Comparison of ENCODE assay signal across 1 cellular context in the genomic region with DNA sequence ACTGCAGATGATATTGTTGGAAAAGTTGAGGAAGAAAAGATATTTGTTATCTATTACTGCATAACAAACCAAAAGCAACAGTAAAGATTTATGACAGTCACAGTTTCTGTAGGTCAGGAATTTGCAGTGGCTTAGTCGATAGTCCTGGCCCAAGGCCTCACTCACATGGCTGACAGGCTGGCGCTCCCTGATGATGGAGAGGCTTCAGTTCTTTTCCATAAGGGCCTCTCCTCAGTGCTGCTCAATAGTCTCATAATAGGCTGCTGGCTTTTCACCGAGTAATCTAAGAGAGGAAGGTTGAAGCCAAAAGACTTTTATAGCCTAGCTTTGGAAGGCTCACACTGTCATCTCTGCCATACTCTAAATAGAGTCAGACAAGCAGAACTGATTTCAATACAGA.
TF ChIP-seq lines count a peak whose summit lies in the region.

No MANE protein-coding gene starts in this region.

TF ChIP-seq in HepG2, 621 proteins besides CTCF, POLR2A, EP300 and RAD21:
- TF ChIP-seq ZMYM2 (CRISPR knock-in tag; IDR thresholded peaks at IDR 0.05), result no peak
- TF ChIP-seq ZFAT (CRISPR knock-in tag; conservative IDR thresholded peaks at IDR 0.05), result no peak
- TF ChIP-seq, protein P1, sequence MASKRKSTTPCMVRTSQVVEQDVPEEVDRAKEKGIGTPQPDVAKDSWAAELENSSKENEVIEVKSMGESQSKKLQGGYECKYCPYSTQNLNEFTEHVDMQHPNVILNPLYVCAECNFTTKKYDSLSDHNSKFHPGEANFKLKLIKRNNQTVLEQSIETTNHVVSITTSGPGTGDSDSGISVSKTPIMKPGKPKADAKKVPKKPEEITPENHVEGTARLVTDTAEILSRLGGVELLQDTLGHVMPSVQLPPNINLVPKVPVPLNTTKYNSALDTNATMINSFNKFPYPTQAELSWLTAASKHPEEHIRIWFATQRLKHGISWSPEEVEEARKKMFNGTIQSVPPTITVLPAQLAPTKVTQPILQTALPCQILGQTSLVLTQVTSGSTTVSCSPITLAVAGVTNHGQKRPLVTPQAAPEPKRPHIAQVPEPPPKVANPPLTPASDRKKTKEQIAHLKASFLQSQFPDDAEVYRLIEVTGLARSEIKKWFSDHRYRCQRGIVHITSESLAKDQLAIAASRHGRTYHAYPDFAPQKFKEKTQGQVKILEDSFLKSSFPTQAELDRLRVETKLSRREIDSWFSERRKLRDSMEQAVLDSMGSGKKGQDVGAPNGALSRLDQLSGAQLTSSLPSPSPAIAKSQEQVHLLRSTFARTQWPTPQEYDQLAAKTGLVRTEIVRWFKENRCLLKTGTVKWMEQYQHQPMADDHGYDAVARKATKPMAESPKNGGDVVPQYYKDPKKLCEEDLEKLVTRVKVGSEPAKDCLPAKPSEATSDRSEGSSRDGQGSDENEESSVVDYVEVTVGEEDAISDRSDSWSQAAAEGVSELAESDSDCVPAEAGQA (IDR thresholded peaks at IDR 0.05; ENCODE audit: low read depth), result no peak
- TF ChIP-seq, protein P1 (CRISPR knock-in tag; IDR thresholded peaks at IDR 0.05; ENCODE audit: borderline replicate concordance), result no peak
- no peak for TF ChIP-seq PITX1 (CRISPR knock-in tag; IDR thresholded peaks at IDR 0.05)
- no peak for TF ChIP-seq ZSCAN25 (CRISPR knock-in tag; IDR thresholded peaks at IDR 0.05)
- TF ChIP-seq, protein P2, sequence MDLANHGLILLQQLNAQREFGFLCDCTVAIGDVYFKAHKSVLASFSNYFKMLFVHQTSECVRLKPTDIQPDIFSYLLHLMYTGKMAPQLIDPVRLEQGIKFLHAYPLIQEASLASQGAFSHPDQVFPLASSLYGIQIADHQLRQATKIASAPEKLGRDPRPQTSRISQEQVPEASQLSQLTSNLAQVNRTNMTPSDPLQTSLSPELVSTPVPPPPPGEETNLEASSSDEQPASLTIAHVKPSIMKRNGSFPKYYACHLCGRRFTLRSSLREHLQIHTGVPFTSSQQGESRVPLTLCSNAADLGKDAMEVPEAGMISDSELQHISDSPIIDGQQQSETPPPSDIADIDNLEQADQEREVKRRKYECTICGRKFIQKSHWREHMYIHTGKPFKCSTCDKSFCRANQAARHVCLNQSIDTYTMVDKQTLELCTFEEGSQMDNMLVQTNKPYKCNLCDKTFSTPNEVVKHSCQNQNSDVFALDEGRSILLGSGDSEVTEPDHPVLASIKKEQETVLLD (CRISPR knock-in tag; IDR thresholded peaks at IDR 0.05; ENCODE audit: low read depth), result no peak
- TF ChIP-seq, protein P3, sequence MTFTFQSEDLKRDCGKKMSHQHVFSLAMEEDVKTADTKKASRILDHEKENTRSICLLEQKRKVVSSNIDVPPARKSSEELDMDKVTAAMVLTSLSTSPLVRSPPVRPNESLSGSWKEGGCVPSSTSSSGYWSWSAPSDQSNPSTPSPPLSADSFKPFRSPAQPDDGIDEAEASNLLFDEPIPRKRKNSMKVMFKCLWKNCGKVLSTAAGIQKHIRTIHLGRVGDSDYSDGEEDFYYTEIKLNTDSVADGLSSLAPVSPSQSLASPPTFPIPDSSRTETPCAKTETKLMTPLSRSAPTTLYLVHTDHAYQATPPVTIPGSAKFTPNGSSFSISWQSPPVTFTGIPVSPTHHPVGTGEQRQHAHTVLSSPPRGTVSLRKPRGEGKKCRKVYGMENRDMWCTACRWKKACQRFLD (CRISPR knock-in tag; IDR thresholded peaks at IDR 0.05; ENCODE audit: borderline replicate concordance), result no peak
- TF ChIP-seq, protein P4, sequence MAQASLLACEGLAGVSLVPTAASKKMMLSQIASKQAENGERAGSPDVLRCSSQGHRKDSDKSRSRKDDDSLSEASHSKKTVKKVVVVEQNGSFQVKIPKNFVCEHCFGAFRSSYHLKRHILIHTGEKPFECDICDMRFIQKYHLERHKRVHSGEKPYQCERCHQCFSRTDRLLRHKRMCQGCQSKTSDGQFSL (CRISPR knock-in tag; IDR thresholded peaks at IDR 0.05), result no peak
- no peak for TF ChIP-seq DMAP1 (CRISPR knock-in tag; IDR thresholded peaks at IDR 0.05)
- TF ChIP-seq, protein P5, sequence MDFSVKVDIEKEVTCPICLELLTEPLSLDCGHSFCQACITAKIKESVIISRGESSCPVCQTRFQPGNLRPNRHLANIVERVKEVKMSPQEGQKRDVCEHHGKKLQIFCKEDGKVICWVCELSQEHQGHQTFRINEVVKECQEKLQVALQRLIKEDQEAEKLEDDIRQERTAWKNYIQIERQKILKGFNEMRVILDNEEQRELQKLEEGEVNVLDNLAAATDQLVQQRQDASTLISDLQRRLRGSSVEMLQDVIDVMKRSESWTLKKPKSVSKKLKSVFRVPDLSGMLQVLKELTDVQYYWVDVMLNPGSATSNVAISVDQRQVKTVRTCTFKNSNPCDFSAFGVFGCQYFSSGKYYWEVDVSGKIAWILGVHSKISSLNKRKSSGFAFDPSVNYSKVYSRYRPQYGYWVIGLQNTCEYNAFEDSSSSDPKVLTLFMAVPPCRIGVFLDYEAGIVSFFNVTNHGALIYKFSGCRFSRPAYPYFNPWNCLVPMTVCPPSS (IDR thresholded peaks at IDR 0.05), result no peak
- TF ChIP-seq ZNF430 (CRISPR knock-in tag; IDR thresholded peaks at IDR 0.05), result no peak
- TF ChIP-seq MAFF (IDR thresholded peaks at IDR 0.05; ENCODE audit: low read depth, low read length), result no peak
- TF ChIP-seq, protein P6, sequence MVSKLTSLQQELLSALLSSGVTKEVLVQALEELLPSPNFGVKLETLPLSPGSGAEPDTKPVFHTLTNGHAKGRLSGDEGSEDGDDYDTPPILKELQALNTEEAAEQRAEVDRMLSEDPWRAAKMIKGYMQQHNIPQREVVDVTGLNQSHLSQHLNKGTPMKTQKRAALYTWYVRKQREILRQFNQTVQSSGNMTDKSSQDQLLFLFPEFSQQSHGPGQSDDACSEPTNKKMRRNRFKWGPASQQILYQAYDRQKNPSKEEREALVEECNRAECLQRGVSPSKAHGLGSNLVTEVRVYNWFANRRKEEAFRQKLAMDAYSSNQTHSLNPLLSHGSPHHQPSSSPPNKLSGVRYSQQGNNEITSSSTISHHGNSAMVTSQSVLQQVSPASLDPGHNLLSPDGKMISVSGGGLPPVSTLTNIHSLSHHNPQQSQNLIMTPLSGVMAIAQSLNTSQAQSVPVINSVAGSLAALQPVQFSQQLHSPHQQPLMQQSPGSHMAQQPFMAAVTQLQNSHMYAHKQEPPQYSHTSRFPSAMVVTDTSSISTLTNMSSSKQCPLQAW (CRISPR knock-in tag; IDR thresholded peaks at IDR 0.05), result no peak
